Comparison of ENCODE assay signal across 2 cellular contexts in the genomic region with DNA sequence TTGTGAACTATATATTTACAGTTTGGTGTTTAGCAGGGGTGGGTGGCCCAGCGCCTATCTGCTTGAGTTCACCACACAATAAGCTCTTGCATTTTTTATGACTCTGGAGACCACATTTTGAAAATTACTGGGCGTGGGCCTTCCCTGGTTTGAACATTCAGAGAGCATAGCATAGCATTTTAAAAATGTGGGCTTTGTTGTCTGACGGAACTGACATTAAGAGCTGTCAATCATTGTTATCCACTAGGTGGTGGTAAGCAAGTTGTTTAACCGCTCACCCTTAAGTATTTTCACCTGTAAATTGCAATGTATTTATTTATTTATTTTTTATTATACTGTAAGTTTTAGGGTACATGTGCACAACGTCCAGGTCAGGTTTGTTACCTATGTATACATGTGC.
TF ChIP-seq lines count a peak whose summit lies in the region.

No MANE protein-coding gene starts in this region.

TF ChIP-seq in HEK293T, 16 proteins besides CTCF, POLR2A, EP300 and RAD21:
- TF ChIP-seq, protein P1, sequence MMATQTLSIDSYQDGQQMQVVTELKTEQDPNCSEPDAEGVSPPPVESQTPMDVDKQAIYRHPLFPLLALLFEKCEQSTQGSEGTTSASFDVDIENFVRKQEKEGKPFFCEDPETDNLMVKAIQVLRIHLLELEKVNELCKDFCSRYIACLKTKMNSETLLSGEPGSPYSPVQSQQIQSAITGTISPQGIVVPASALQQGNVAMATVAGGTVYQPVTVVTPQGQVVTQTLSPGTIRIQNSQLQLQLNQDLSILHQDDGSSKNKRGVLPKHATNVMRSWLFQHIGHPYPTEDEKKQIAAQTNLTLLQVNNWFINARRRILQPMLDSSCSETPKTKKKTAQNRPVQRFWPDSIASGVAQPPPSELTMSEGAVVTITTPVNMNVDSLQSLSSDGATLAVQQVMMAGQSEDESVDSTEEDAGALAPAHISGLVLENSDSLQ (IDR thresholded peaks at IDR 0.05) = peak; percentile 75
- TF ChIP-seq BHLHE40 (IDR thresholded peaks at IDR 0.05; ENCODE audit: borderline replicate concordance) = no peak

TF ChIP-seq in K562, 482 proteins besides CTCF, POLR2A, EP300 and RAD21:
- TF ChIP-seq, protein P2, sequence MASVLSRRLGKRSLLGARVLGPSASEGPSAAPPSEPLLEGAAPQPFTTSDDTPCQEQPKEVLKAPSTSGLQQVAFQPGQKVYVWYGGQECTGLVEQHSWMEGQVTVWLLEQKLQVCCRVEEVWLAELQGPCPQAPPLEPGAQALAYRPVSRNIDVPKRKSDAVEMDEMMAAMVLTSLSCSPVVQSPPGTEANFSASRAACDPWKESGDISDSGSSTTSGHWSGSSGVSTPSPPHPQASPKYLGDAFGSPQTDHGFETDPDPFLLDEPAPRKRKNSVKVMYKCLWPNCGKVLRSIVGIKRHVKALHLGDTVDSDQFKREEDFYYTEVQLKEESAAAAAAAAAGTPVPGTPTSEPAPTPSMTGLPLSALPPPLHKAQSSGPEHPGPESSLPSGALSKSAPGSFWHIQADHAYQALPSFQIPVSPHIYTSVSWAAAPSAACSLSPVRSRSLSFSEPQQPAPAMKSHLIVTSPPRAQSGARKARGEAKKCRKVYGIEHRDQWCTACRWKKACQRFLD (CRISPR knock-in tag; IDR thresholded peaks at IDR 0.05) = no peak
- TF ChIP-seq PML (IDR thresholded peaks at IDR 0.05; ENCODE audit: low read length) = no peak
- TF ChIP-seq ZNF436 (CRISPR knock-in tag; IDR thresholded peaks at IDR 0.05) = no peak
- TF ChIP-seq MEIS2 (IDR thresholded peaks at IDR 0.05; ENCODE audit: partially characterized antibody) = peak; percentile 35
- TF ChIP-seq, protein P3, sequence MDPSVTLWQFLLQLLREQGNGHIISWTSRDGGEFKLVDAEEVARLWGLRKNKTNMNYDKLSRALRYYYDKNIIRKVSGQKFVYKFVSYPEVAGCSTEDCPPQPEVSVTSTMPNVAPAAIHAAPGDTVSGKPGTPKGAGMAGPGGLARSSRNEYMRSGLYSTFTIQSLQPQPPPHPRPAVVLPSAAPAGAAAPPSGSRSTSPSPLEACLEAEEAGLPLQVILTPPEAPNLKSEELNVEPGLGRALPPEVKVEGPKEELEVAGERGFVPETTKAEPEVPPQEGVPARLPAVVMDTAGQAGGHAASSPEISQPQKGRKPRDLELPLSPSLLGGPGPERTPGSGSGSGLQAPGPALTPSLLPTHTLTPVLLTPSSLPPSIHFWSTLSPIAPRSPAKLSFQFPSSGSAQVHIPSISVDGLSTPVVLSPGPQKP (CRISPR knock-in tag; IDR thresholded peaks at IDR 0.05) = no peak
- TF ChIP-seq LARP7 (IDR thresholded peaks at IDR 0.05) = no peak
- TF ChIP-seq RBM15 (IDR thresholded peaks at IDR 0.05; ENCODE audit: insufficient read depth, low read length) = no peak
- TF ChIP-seq, protein P1 (IDR thresholded peaks at IDR 0.05) = peak; percentile 78
TF ChIP-seq in K562: peak in this region for 2.
